ENCODE assay signal across 9 cellular contexts in genomic region chr3:73624363-73625123, GRCh38. TPM values are rescaled to one million over a fixed set of nuclear protein-coding genes. Genes with fewer than 3 reads are reported as not detected.
DNase-seq lines count a peak whose midpoint lies in the region; ATAC-seq, FAIRE-seq and TF ChIP-seq lines count a peak whose summit lies in the region.
"Had no signal": no experiment of that assay in that cellular context is flagged by ENCODE, and none has a peak within 500 bp of the region (broad histone marks: within the 10 kb centered on the region; RNA-seq: fewer than 3 reads in every experiment).

PDZRN3 (minus strand) TSS chr3:73624941.

- intact Hi-C loops in heart right ventricle (cut with DNase I) (loop anchor here in 9 of 10 donors (2.0 to 10.0 kb wide), 12 partner anchors 102 to 223 kb away; no protein-coding TSS in a partner anchor), posterior vena cava (cut with DNase I) (loop anchor here (5.0 to 10.0 kb wide), 2 partner anchors 107 to 220 kb away; no protein-coding TSS in a partner anchor)

- DNase-seq in HEK293T (ENCODE audit: extremely low spot score), result peak; percentile 73
- DNase-seq in WTC11 (ENCODE audit: low spot score), result peak; percentile 69
- peak; percentile 61 to 70 for DNase-seq in heart right ventricle
- peak; percentile 92 for DNase-seq in posterior vena cava (ENCODE audit: low spot score)
- DNase-seq in effector memory CD4-positive, alpha-beta T cell, result no peak
- no peak for DNase-seq in GM19239 (ENCODE audit: insufficient read length, low spot score)
- no peak for DNase-seq in inferior parietal cortex (ENCODE audit: extremely low spot score)
- DNase-seq in activated CD4-positive, CD25-positive, alpha-beta regulatory T cell (lab: John Stamatoyannopoulos, UW), result no peak

- H3K9me3 ChIP-seq in heart right ventricle, result no peaks in the 10 kb centered on the region
- no peaks in the 10 kb centered on the region for H3K9me3 ChIP-seq in effector memory CD4-positive, alpha-beta T cell (ENCODE audit: control insufficient read depth, low read length)

- peaks cover 0 to 33% (median 0%) of the 10 kb centered on the region in 7 donors for H3K27me3 ChIP-seq in heart right ventricle
- no peaks in the 10 kb centered on the region for H3K27me3 ChIP-seq in effector memory CD4-positive, alpha-beta T cell (replicated peaks; ENCODE audit: control insufficient read depth, insufficient read depth, low read length, poor library complexity, severe bottlenecking)

- no peak within 1 kb of the TSS for H3K27ac Mint-ChIP-seq in WTC11

- H3K4me3 Mint-ChIP-seq in WTC11, result peak within 1 kb of the TSS; percentile 75

- TF ChIP-seq CTCF in WTC11 (IDR thresholded peaks at IDR 0.05), result no peak
- TF ChIP-seq CTCF in heart right ventricle (IDR thresholded peaks at IDR 0.05), result no peak

- peak; percentile 71 for ATAC-seq in WTC11
- peak; percentile 29 to 66 (median 55) for ATAC-seq in heart right ventricle

- H3K27ac ChIP-seq in heart right ventricle, result peak within 1 kb of the TSS; percentile 82 to 96 (median 90)
- no peak within 1 kb of the TSS for H3K27ac ChIP-seq in effector memory CD4-positive, alpha-beta T cell (ENCODE audit: insufficient read depth, low read length, poor library complexity, severe bottlenecking)
- H3K27ac ChIP-seq: KMS-11 had no signal

- peaks cover 35% of the 10 kb centered on the region for H3K4me1 Mint-ChIP-seq in WTC11

- CTCF ChIA-PET in HEK293T (lab: Yijun Ruan, JAX) (interaction anchor here (1.6 kb wide), 1 partner anchor 122 kb away, joined by 5 read pairs; no protein-coding TSS in a partner anchor), WTC11 (lab: Charles Lee) (interaction anchor here (0.7 to 1.7 kb wide), 10 partner anchors 11 to 224 kb away, joined by 3 to 13 read pairs (median 4); no protein-coding TSS in a partner anchor)

- POLR2A ChIA-PET in HEK293T (lab: Yijun Ruan, JAX) (interaction anchor here (1.0 to 1.1 kb wide), 2 partner anchors 38 to 112 kb away, joined by 3 read pairs; no protein-coding TSS in a partner anchor), WTC11 (lab: Charles Lee) (interaction anchor here (1.5 kb wide), 1 partner anchor 139 kb away, joined by 3 read pairs; no protein-coding TSS in a partner anchor)

- no peaks in the 10 kb centered on the region for H3K36me3 Mint-ChIP-seq in WTC11

- H3K9me3 Mint-ChIP-seq in WTC11, result no peaks in the 10 kb centered on the region

- H3K4me3 ChIP-seq in heart right ventricle, result peak within 1 kb of the TSS; percentile 29 to 69 (median 65)
- H3K4me3 ChIP-seq in effector memory CD4-positive, alpha-beta T cell (ENCODE audit: insufficient read depth, low read depth, low read length, poor library complexity, severe bottlenecking), result no peak within 1 kb of the TSS

- no peak for FAIRE-seq in GM19239 (lab: Jason Lieb, UNC)

- 1 to 2% methylated on average over 98 to 99 of the region's 99 CpGs for WGBS in heart right ventricle, 2 donors

- peaks cover 0 to 53% (median 20%) of the 10 kb centered on the region in 9 donors for H3K4me1 ChIP-seq in heart right ventricle
- H3K4me1 ChIP-seq in effector memory CD4-positive, alpha-beta T cell (ENCODE audit: control insufficient read depth, insufficient read depth, low read length, poor library complexity, severe bottlenecking), result no peaks in the 10 kb centered on the region

- H3K27me3 Mint-ChIP-seq in WTC11 (ENCODE audit: low read depth), result peaks cover 42% of the 10 kb centered on the region

- no peaks in the 10 kb centered on the region for H3K36me3 ChIP-seq in heart right ventricle
- no peaks in the 10 kb centered on the region for H3K36me3 ChIP-seq in effector memory CD4-positive, alpha-beta T cell (ENCODE audit: control insufficient read depth, insufficient read depth, low read length)

TF ChIP-seq in HEK293T, 16 proteins besides CTCF, POLR2A, EP300 and RAD21:
- no peak; the same call in 1 of the 2 replicates for TF ChIP-seq ARNT (IDR thresholded peaks at IDR 0.05)
- TF ChIP-seq NFRKB (IDR thresholded peaks at IDR 0.05), result no peak
- no peak for TF ChIP-seq SP1 (IDR thresholded peaks at IDR 0.05)
- no peak for TF ChIP-seq CTBP1 (IDR thresholded peaks at IDR 0.05; ENCODE audit: borderline replicate concordance)
- TF ChIP-seq HDGF (IDR thresholded peaks at IDR 0.05; ENCODE audit: borderline replicate concordance), result no peak
- no peak for TF ChIP-seq ZNF384 (IDR thresholded peaks at IDR 0.05)
- peak; percentile 33; the same call in 1 of the 2 replicates for TF ChIP-seq LEF1 (IDR thresholded peaks at IDR 0.05; ENCODE audit: borderline replicate concordance)
- no peak; the same call in 1 of the 2 replicates for TF ChIP-seq FOXM1 (IDR thresholded peaks at IDR 0.05; ENCODE audit: borderline replicate concordance)
- peak; percentile 87 for TF ChIP-seq L3MBTL2 (conservative IDR thresholded peaks at IDR 0.05)
- TF ChIP-seq, protein P1, sequence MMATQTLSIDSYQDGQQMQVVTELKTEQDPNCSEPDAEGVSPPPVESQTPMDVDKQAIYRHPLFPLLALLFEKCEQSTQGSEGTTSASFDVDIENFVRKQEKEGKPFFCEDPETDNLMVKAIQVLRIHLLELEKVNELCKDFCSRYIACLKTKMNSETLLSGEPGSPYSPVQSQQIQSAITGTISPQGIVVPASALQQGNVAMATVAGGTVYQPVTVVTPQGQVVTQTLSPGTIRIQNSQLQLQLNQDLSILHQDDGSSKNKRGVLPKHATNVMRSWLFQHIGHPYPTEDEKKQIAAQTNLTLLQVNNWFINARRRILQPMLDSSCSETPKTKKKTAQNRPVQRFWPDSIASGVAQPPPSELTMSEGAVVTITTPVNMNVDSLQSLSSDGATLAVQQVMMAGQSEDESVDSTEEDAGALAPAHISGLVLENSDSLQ (IDR thresholded peaks at IDR 0.05), result no peak

TF ChIP-seq in WTC11, 78 proteins besides CTCF, POLR2A, EP300 and RAD21 (continues in another document):
- TF ChIP-seq ZNF263 (CRISPR knock-in tag; IDR thresholded peaks at IDR 0.05; ENCODE audit: low read depth), result peak; percentile 69
- no peak for TF ChIP-seq ATF1 (CRISPR knock-in tag; IDR thresholded peaks at IDR 0.05)
- no peak for TF ChIP-seq ZNF423 (CRISPR knock-in tag; IDR thresholded peaks at IDR 0.05)
- peak; percentile 92 for TF ChIP-seq NFE2L1 (CRISPR knock-in tag; IDR thresholded peaks at IDR 0.05)
- TF ChIP-seq, protein P2, sequence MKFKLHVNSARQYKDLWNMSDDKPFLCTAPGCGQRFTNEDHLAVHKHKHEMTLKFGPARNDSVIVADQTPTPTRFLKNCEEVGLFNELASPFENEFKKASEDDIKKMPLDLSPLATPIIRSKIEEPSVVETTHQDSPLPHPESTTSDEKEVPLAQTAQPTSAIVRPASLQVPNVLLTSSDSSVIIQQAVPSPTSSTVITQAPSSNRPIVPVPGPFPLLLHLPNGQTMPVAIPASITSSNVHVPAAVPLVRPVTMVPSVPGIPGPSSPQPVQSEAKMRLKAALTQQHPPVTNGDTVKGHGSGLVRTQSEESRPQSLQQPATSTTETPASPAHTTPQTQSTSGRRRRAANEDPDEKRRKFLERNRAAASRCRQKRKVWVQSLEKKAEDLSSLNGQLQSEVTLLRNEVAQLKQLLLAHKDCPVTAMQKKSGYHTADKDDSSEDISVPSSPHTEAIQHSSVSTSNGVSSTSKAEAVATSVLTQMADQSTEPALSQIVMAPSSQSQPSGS (CRISPR knock-in tag; IDR thresholded peaks at IDR 0.05; ENCODE audit: borderline replicate concordance, low read depth), result no peak
- peak; percentile 89 for TF ChIP-seq RELA (CRISPR knock-in tag; IDR thresholded peaks at IDR 0.05; ENCODE audit: borderline replicate concordance)
- peak; percentile 53; the same call in 1 of the 2 replicates for TF ChIP-seq ZNF232 (CRISPR knock-in tag; IDR thresholded peaks at IDR 0.05)
- TF ChIP-seq JUN (CRISPR knock-in tag; IDR thresholded peaks at IDR 0.05), result peak; percentile 97
- TF ChIP-seq, protein P3, sequence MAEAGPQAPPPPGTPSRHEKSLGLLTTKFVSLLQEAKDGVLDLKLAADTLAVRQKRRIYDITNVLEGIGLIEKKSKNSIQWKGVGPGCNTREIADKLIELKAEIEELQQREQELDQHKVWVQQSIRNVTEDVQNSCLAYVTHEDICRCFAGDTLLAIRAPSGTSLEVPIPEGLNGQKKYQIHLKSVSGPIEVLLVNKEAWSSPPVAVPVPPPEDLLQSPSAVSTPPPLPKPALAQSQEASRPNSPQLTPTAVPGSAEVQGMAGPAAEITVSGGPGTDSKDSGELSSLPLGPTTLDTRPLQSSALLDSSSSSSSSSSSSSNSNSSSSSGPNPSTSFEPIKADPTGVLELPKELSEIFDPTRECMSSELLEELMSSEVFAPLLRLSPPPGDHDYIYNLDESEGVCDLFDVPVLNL (CRISPR knock-in tag; IDR thresholded peaks at IDR 0.05; ENCODE audit: borderline replicate concordance, low read depth), result peak; percentile 80; the same call in 1 of the 2 replicates
- peak; percentile 95; the same call in 1 of the 2 replicates for TF ChIP-seq TCF7 (CRISPR knock-in tag; IDR thresholded peaks at IDR 0.05; ENCODE audit: low read depth)
- TF ChIP-seq SMAD3 (CRISPR knock-in tag; IDR thresholded peaks at IDR 0.05; ENCODE audit: borderline replicate concordance), result peak; percentile 94
- TF ChIP-seq, protein P4, sequence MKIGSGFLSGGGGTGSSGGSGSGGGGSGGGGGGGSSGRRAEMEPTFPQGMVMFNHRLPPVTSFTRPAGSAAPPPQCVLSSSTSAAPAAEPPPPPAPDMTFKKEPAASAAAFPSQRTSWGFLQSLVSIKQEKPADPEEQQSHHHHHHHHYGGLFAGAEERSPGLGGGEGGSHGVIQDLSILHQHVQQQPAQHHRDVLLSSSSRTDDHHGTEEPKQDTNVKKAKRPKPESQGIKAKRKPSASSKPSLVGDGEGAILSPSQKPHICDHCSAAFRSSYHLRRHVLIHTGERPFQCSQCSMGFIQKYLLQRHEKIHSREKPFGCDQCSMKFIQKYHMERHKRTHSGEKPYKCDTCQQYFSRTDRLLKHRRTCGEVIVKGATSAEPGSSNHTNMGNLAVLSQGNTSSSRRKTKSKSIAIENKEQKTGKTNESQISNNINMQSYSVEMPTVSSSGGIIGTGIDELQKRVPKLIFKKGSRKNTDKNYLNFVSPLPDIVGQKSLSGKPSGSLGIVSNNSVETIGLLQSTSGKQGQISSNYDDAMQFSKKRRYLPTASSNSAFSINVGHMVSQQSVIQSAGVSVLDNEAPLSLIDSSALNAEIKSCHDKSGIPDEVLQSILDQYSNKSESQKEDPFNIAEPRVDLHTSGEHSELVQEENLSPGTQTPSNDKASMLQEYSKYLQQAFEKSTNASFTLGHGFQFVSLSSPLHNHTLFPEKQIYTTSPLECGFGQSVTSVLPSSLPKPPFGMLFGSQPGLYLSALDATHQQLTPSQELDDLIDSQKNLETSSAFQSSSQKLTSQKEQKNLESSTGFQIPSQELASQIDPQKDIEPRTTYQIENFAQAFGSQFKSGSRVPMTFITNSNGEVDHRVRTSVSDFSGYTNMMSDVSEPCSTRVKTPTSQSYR (CRISPR knock-in tag; IDR thresholded peaks at IDR 0.05), result peak; percentile 74; the same call in 1 of the 2 replicates
- no peak for TF ChIP-seq GABPB1 (CRISPR knock-in tag; IDR thresholded peaks at IDR 0.05)
- peak; percentile 37; the same call in 1 of the 2 replicates for TF ChIP-seq ZBTB21 (CRISPR knock-in tag; IDR thresholded peaks at IDR 0.05; ENCODE audit: borderline replicate concordance)

RNA-seq across cellular contexts. Expression of gene PDZRN3, which starts in this region (rescaled TPM):
- total RNA-seq in WTC11 (2021), result 7.1 to 9.5 TPM (median 8.8 TPM) in 3 replicates
- total RNA-seq in heart right ventricle, result 100 to 1,000 TPM in 2 of 10 donors, 10 to 100 TPM in 8; 63.4 to 143 (median 82.0) TPM
- 10 to 100 TPM; 17.7 to 49.1 TPM for polyA plus RNA-seq in heart right ventricle
- total RNA-seq in posterior vena cava, result 10 to 100 TPM; 59.5 to 71.9 TPM

Comparison
In these comparisons a context has a peak if more than half of its experiments do, and no peak if none do; other contexts are left out.
1. DNase-seq: peak in HEK293T (single experiment), WTC11 (single experiment), heart right ventricle (2 of 2) and posterior vena cava (single experiment); none in effector memory CD4-positive, alpha-beta T cell (0 of 3), GM19239 (single experiment), inferior parietal cortex (single experiment) and activated CD4-positive, CD25-positive, alpha-beta regulatory T cell (0 of 4).